8 cellular contexts compared by ENCODE assay signal in the genomic region with DNA sequence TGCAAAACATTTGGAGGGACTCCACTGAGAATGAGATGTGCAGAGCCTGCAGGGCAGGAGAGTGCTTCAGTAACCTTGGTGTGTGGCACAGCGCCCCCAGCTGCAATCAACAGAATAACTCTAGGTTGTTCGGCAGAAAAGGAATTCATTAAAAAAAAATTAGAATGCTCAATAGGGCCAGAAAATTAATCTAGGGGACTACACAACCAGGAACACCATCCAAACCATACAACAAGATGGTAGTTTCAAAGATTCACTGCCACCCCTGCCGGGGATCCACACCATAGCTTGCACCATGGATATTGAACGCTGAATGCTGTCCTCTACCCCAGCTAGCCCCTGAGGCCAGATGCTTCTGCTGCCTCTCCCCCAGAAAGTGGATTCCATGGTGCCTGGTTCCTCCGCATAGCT. TPM values are rescaled to one million over a fixed set of nuclear protein-coding genes. Genes with fewer than 3 reads are reported as not detected.
DNase-seq lines count a peak whose midpoint lies in the region; ATAC-seq and TF ChIP-seq lines count a peak whose summit lies in the region.

No MANE protein-coding gene starts in this region.

- peak overlapping the region in 2 of 3 experiments; percentile 29 to 55 for H3K27ac Mint-ChIP-seq in nephron

- H3K27me3 Mint-ChIP-seq in nephron (ENCODE audit: low read depth): no peaks in the 10 kb centered on the region

- peaks cover 7% of the 10 kb centered on the region for H3K9me3 Mint-ChIP-seq in nephron

- intact Hi-C loops in Right ventricle myocardium inferior (cut with DNase I) (loop anchor here (10.0 kb wide), 1 partner anchor 214 kb away; no protein-coding TSS in a partner anchor), Right ventricle myocardium superior (cut with DNase I) (no loop called here)

- peak; percentile 55 for DNase-seq in Right ventricle myocardium inferior (ENCODE audit: missing footprints)
- DNase-seq in Right ventricle myocardium superior: no peak
- peak; percentile 67 for DNase-seq in RKO (ENCODE audit: low spot score)
- peak; percentile 5 to 56 for DNase-seq in dermis microvascular lymphatic vessel endothelial cell (ENCODE audit: low read depth in 2 of 2)
- DNase-seq in effector memory CD4-positive, alpha-beta T cell: no peak

- no peaks in the 10 kb centered on the region for H3K4me1 ChIP-seq in effector memory CD4-positive, alpha-beta T cell (ENCODE audit: control insufficient read depth, insufficient read depth, low read length, poor library complexity, severe bottlenecking)

- no peak overlapping the region for H3K4me3 Mint-ChIP-seq in nephron

- H3K27ac ChIP-seq in effector memory CD4-positive, alpha-beta T cell (ENCODE audit: insufficient read depth, low read length, poor library complexity, severe bottlenecking): no peak overlapping the region

- H3K4me3 ChIP-seq in effector memory CD4-positive, alpha-beta T cell (ENCODE audit: insufficient read depth, low read depth, low read length, poor library complexity, severe bottlenecking): no peak overlapping the region

- peak; percentile 50 to 63 (median 55) for TF ChIP-seq CTCF in nephron (IDR thresholded peaks at IDR 0.05; ENCODE audit: unreplicated experiment in 3 of 3)

- H3K9me3 ChIP-seq in effector memory CD4-positive, alpha-beta T cell (ENCODE audit: control insufficient read depth, low read length): no peaks in the 10 kb centered on the region

- no peaks in the 10 kb centered on the region for H3K36me3 ChIP-seq in effector memory CD4-positive, alpha-beta T cell (ENCODE audit: control insufficient read depth, insufficient read depth, low read length)

- H3K36me3 Mint-ChIP-seq in nephron (ENCODE audit: low read depth): peaks cover 27% of the 10 kb centered on the region

- peaks cover 34% of the 10 kb centered on the region for H3K4me1 Mint-ChIP-seq in nephron

- ATAC-seq in Right ventricle myocardium inferior (no peak), Right ventricle myocardium superior (ENCODE audit: poor library complexity) (no peak), HG02973 (IDR thresholded peaks at IDR 0.05; ENCODE audit: unreplicated experiment) (peak; percentile 64), HG03432 (IDR thresholded peaks at IDR 0.05; ENCODE audit: unreplicated experiment) (no peak)

- no peaks in the 10 kb centered on the region for H3K27me3 ChIP-seq in effector memory CD4-positive, alpha-beta T cell (replicated peaks; ENCODE audit: control insufficient read depth, insufficient read depth, low read length, poor library complexity, severe bottlenecking)

RNA-seq across cellular contexts. Expression of gene THUMPD2, which starts 50.1 kb away (rescaled TPM):
- total RNA-seq in Right ventricle myocardium inferior (6.0 TPM), Right ventricle myocardium superior (5.7 TPM), dermis microvascular lymphatic vessel endothelial cell (4.2 and 4.4 TPM in 2 replicates)

Comparison
In these comparisons a context has a peak if more than half of its experiments do, and no peak if none do; other contexts are left out.
1. DNase-seq: peak in Right ventricle myocardium inferior (single experiment), RKO (single experiment) and dermis microvascular lymphatic vessel endothelial cell (2 of 2); none in Right ventricle myocardium superior (single experiment) and effector memory CD4-positive, alpha-beta T cell (0 of 3).